In the genomic region with DNA sequence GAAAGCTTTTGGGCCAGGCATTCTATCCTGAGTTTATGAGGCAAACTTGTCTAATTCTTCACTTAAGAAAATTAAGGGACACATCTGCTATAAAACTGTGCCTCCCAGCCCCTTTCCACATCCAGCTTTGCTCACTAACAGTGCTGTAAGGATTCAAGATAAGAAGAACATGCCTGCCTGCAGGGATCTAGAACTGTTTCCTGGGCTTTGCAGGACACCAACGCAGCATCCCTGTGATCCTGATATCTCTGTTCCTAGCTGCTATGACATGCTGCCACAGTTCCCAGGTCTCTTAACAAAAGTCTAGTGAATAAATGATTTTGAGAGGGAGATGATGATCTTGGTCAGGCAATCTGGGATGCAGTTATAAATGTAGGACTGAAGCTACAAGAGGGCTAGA, we compare ENCODE assay signal across 1 cellular context.
TF ChIP-seq lines count a peak whose summit lies in the region.

No MANE protein-coding gene starts in this region.

TF ChIP-seq in GM12878, 131 proteins besides CTCF, POLR2A, EP300 and RAD21 (continued from another document):
- TF ChIP-seq GABPA (IDR thresholded peaks at IDR 0.05; ENCODE audit: low read depth) (no peak), LARP7 (IDR thresholded peaks at IDR 0.05) (no peak), RB1 (IDR thresholded peaks at IDR 0.05; ENCODE audit: borderline replicate concordance) (no peak), SMARCA5 (IDR thresholded peaks at IDR 0.05) (no peak), MYC (IDR thresholded peaks at IDR 0.05; ENCODE audit: insufficient read depth, insufficient read length, insufficient replicate concordance, low read length, severe bottlenecking) (no peak), WRNIP1 (IDR thresholded peaks at IDR 0.05; ENCODE audit: borderline replicate concordance, low read depth, low read length) (no peak)
